ENCODE assay signal across 8 cellular contexts in the genomic region with DNA sequence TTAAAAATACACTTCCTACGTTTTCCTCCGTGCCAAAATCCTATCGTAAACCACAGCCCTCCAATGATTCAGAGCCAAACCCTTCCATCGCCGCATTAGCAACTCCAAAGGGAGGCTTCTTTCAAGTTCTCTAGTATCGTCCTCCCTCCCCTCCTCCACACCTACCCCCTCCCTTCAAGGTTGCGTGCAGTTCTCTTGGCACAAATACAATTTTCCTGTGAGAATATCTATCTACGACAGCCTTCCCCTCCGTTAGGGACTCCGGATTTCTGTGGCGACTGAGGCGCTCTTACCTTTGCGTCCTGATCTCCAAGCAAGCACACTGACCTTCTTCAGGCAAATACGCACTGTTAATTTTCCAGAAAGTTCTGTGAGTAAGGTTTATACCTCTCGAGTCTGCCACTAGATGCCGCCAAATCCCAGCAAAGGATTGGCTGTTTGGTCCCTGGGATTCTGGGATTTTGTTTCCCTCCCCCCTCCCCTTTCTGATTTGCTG. TPM values are rescaled to one million over a fixed set of nuclear protein-coding genes. Genes with fewer than 3 reads are reported as not detected.
DNase-seq lines count a peak whose midpoint lies in the region; ATAC-seq, FAIRE-seq and TF ChIP-seq lines count a peak whose summit lies in the region.

No MANE protein-coding gene starts in this region.

- no peaks in the 10 kb centered on the region for H3K27me3 ChIP-seq in CD4-positive, CD25-positive, alpha-beta regulatory T cell (ENCODE audit: control insufficient read depth, insufficient read depth, low read length)
- H3K27me3 ChIP-seq in esophagus muscularis mucosa (no peaks in the 10 kb centered on the region), mucosa of stomach (ENCODE audit: control insufficient read depth, insufficient read depth, low read length) (no peaks in the 10 kb centered on the region)

- no peak for TF ChIP-seq EP300 in esophagus muscularis mucosa (IDR thresholded peaks at IDR 0.05)

- H3K36me3 ChIP-seq in CD4-positive, CD25-positive, alpha-beta regulatory T cell (ENCODE audit: control insufficient read depth, insufficient read depth, low read length), result peaks cover 12% of the 10 kb centered on the region
- H3K36me3 ChIP-seq in esophagus muscularis mucosa (peaks cover 0 to 22% (median 13%) of the 10 kb centered on the region in 4 donors), mucosa of stomach (ENCODE audit: control insufficient read depth, insufficient read depth, low read length) (no peaks in the 10 kb centered on the region)

- H3K36me3 Mint-ChIP-seq in CD4-positive, CD25-positive, alpha-beta regulatory T cell, result peaks cover 8% of the 10 kb centered on the region

- H3K4me3 Mint-ChIP-seq in CD4-positive, CD25-positive, alpha-beta regulatory T cell, result no peak overlapping the region

- H3K9ac ChIP-seq in mucosa of stomach (ENCODE audit: low read length), result peak overlapping the region; percentile 91

- no peak for TF ChIP-seq POLR2A in esophagus muscularis mucosa (IDR thresholded peaks at IDR 0.05; ENCODE audit: low read depth)

- 16% methylated on average over 16 of the region's 16 CpGs for WGBS in esophagus muscularis mucosa

- H3K4me1 ChIP-seq in CD4-positive, CD25-positive, alpha-beta regulatory T cell (ENCODE audit: control insufficient read depth, insufficient read depth, low read length, poor library complexity, severe bottlenecking), result peaks cover 7% of the 10 kb centered on the region
- H3K4me1 ChIP-seq in esophagus muscularis mucosa (peaks cover 0 to 23% (median 16%) of the 10 kb centered on the region in 4 donors), mucosa of stomach (ENCODE audit: control insufficient read depth, insufficient read depth, low read length) (peaks cover 6% of the 10 kb centered on the region)

- no peaks in the 10 kb centered on the region for H3K9me3 ChIP-seq in CD4-positive, CD25-positive, alpha-beta regulatory T cell (ENCODE audit: control insufficient read depth in 2 of 2, low read length in 2 of 2)
- no peaks in the 10 kb centered on the region for H3K9me3 ChIP-seq in esophagus muscularis mucosa
- no peaks in the 10 kb centered on the region for H3K9me3 ChIP-seq in mucosa of stomach (ENCODE audit: control insufficient read depth, low read length)

- intact Hi-C loops in esophagus muscularis mucosa (cut with DNase I), result loop anchor here (5.0 kb wide), 1 partner anchor 155 kb away; no protein-coding TSS in a partner anchor

- no peak for ATAC-seq in CD4-positive, CD25-positive, alpha-beta regulatory T cell (ENCODE audit: low read depth in 2 of 2)
- ATAC-seq in GM19395 (IDR thresholded peaks at IDR 0.05; ENCODE audit: unreplicated experiment), result no peak

- DNase-seq in CD4-positive, CD25-positive, alpha-beta regulatory T cell, result peak; percentile 23 to 66 (median 45)
- DNase-seq in HTR-8/SVneo (ENCODE audit: insufficient read length, low spot score) (peak; percentile 12), NOMO-1 treated with dmso at 0.1 percent for 144 hours (lab: John Stamatoyannopoulos, UW; ENCODE audit: unreplicated experiment) (peak; percentile 26), activated T-cell treated with anti-CD3 and anti-CD28 coated beads for 24 hours (ENCODE audit: low read depth) (peak; percentile 19), esophagus muscularis mucosa (ENCODE audit: extremely low spot score) (no peak)
- DNase-seq in stimulated activated naive CD4-positive, alpha-beta T cell treated with Interleukin-2 at 50 U/mL for 16 hours (lab: John Stamatoyannopoulos, UW), result peak; percentile 39

- peak overlapping the region; percentile 94 for H3K4me3 ChIP-seq in CD4-positive, CD25-positive, alpha-beta regulatory T cell (ENCODE audit: low read depth, low read length)
- peak overlapping the region; percentile 55 to 64 (median 62) for H3K4me3 ChIP-seq in esophagus muscularis mucosa
- peak overlapping the region; percentile 67 for H3K4me3 ChIP-seq in mucosa of stomach (ENCODE audit: low read length)

- no peak for FAIRE-seq in HTR-8/SVneo (lab: Jason Lieb, UNC)

- TF ChIP-seq CTCF in esophagus muscularis mucosa (IDR thresholded peaks at IDR 0.05), result peak; percentile 57 to 69 (median 65)

- no peak overlapping the region for H3K27ac Mint-ChIP-seq in CD4-positive, CD25-positive, alpha-beta regulatory T cell

- peaks cover 0 to 12% (median 2%) of the 10 kb centered on the region in 4 donors for H3K4me1 Mint-ChIP-seq in CD4-positive, CD25-positive, alpha-beta regulatory T cell

- H3K27ac ChIP-seq in CD4-positive, CD25-positive, alpha-beta regulatory T cell (ENCODE audit: insufficient read depth, low read length, poor library complexity, severe bottlenecking), result peak overlapping the region; percentile 98
- H3K27ac ChIP-seq in esophagus muscularis mucosa (replicated peaks in 1 of 4), result peak overlapping the region; percentile 91 to 95 (median 94)

- no peaks in the 10 kb centered on the region for H3K9me3 Mint-ChIP-seq in CD4-positive, CD25-positive, alpha-beta regulatory T cell

- H3K27me3 Mint-ChIP-seq in CD4-positive, CD25-positive, alpha-beta regulatory T cell, result no peaks in the 10 kb centered on the region

RNA-seq across cellular contexts. Expression of a gene that starts 1.2 kb away (rescaled TPM):
- total RNA-seq in CD4-positive, CD25-positive, alpha-beta regulatory T cell, result 176 TPM
- polyA plus RNA-seq in CD4-positive, CD25-positive, alpha-beta regulatory T cell, result 10 to 100 TPM; 61.9 to 93.3 (median 77.8) TPM
- 100 to 1,000 TPM; 299 to 400 (median 353) TPM for total RNA-seq in esophagus muscularis mucosa

RNA-seq across cellular contexts. Expression of a gene that starts 23.0 kb away (rescaled TPM):
- not detected for total RNA-seq in CD4-positive, CD25-positive, alpha-beta regulatory T cell
- 1 to 10 TPM in 1 of 4 donors, not detected in 3; 1.0 TPM for polyA plus RNA-seq in CD4-positive, CD25-positive, alpha-beta regulatory T cell
- not detected for total RNA-seq in esophagus muscularis mucosa

RNA-seq across cellular contexts. Expression of a gene that starts 59.0 kb away (rescaled TPM):
- 4.0 TPM for total RNA-seq in CD4-positive, CD25-positive, alpha-beta regulatory T cell
- 10 to 100 TPM; 12.2 to 22.1 (median 16.9) TPM for polyA plus RNA-seq in CD4-positive, CD25-positive, alpha-beta regulatory T cell
- 100 to 1,000 TPM; 192 to 287 (median 217) TPM for total RNA-seq in esophagus muscularis mucosa

Comparison
In these comparisons a context has a peak if more than half of its experiments do, and no peak if none do; other contexts are left out.
1. RNA of a gene that starts 59.0 kb away (total RNA-seq): 192 to 287 TPM in esophagus muscularis mucosa; 4.0 TPM in CD4-positive, CD25-positive, alpha-beta regulatory T cell (single experiment); every median in the first group is over 10 times any median in the second.
2. Peak in every context shown above with its lines, with median percentiles within 50 percentile points of each other: H3K4me3 ChIP-seq.